Comparison of ENCODE assay signal across 2 cellular contexts in the genomic region with DNA sequence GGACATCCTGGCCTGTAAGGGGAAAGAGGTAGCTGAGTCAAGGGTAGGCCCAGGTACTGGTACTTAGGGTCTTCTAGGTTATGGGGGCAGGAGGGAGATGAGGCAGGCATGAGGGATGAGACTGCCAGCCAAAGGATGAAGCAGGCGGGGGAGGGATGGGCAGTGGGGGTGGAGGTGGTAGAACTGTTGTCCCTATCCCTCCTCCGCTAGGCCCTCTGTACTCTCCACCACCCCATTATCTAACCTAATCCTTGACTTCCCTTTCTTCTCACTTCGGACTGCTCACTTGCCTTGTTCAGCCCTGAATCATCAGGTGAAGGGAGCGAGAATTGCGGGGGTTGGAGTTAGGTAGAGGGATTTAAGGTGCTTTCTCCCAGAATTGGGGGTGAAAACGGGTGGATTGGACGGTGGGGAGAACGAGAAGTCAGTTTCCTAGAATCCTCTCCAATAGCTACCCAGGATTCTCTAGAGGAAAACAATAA.
TF ChIP-seq lines count a peak whose summit lies in the region.

No MANE protein-coding gene starts in this region.

TF ChIP-seq in H1, 55 proteins besides CTCF, POLR2A, EP300 and RAD21:
- TF ChIP-seq SAP30 (IDR thresholded peaks at IDR 0.05; ENCODE audit: insufficient read depth, insufficient replicate concordance, low read length) (no peak), POLR2AphosphoS5 (IDR thresholded peaks at IDR 0.05; ENCODE audit: low read depth, low read length) (0 out of 2 replicates have a peak, but pooled peaks have one; percentile 2), TBP (IDR thresholded peaks at IDR 0.05; ENCODE audit: low read depth, low read length) (no peak), RBBP5 (IDR thresholded peaks at IDR 0.05; ENCODE audit: borderline replicate concordance, low read depth, low read length) (no peak), RXRA (IDR thresholded peaks at IDR 0.05; ENCODE audit: insufficient read depth, low read depth, low read length) (no peak), BACH1 (IDR thresholded peaks at IDR 0.05; ENCODE audit: low read length) (no peak), HDAC6 (IDR thresholded peaks at IDR 0.05; ENCODE audit: low read depth, low read length) (no peak), SP1 (IDR thresholded peaks at IDR 0.05; ENCODE audit: low read depth, low read length) (no peak), SIX5 (IDR thresholded peaks at IDR 0.05; ENCODE audit: low read depth, low read length) (no peak), EGR1 (IDR thresholded peaks at IDR 0.05; ENCODE audit: borderline replicate concordance, low read depth, low read length) (no peak), POU5F1 (IDR thresholded peaks at IDR 0.05; ENCODE audit: low read depth, low read length) (no peak), CREB1 (IDR thresholded peaks at IDR 0.05) (no peak), TCF12 (IDR thresholded peaks at IDR 0.05; ENCODE audit: low read depth, low read length) (no peak), RFX5 (IDR thresholded peaks at IDR 0.05; ENCODE audit: borderline replicate concordance, low read depth, low read length) (no peak), ZNF274 (IDR thresholded peaks at IDR 0.05; ENCODE audit: borderline replicate concordance, extremely low read depth, low read length) (no peak), TAF1 (IDR thresholded peaks at IDR 0.05; ENCODE audit: low read depth, low read length) (peak; percentile 42; the same call in 1 of the 2 replicates), PHF8 (conservative IDR thresholded peaks at IDR 0.05; ENCODE audit: low read depth, low read length) (0 out of 2 replicates have a peak, but pooled peaks have one; percentile 1), CHD2 (IDR thresholded peaks at IDR 0.05; ENCODE audit: low read length) (no peak), MAFK (IDR thresholded peaks at IDR 0.05; ENCODE audit: low read depth, low read length) (no peak)
- TF ChIP-seq, protein P1, sequence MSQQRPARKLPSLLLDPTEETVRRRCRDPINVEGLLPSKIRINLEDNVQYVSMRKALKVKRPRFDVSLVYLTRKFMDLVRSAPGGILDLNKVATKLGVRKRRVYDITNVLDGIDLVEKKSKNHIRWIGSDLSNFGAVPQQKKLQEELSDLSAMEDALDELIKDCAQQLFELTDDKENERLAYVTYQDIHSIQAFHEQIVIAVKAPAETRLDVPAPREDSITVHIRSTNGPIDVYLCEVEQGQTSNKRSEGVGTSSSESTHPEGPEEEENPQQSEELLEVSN (IDR thresholded peaks at IDR 0.05): 0 out of 2 replicates have a peak, but pooled peaks have one; percentile 4
TF ChIP-seq in H1: peak in this region for 4.

TF ChIP-seq in neural cell, 6 proteins besides CTCF, POLR2A, EP300 and RAD21:
- TF ChIP-seq, protein P2, sequence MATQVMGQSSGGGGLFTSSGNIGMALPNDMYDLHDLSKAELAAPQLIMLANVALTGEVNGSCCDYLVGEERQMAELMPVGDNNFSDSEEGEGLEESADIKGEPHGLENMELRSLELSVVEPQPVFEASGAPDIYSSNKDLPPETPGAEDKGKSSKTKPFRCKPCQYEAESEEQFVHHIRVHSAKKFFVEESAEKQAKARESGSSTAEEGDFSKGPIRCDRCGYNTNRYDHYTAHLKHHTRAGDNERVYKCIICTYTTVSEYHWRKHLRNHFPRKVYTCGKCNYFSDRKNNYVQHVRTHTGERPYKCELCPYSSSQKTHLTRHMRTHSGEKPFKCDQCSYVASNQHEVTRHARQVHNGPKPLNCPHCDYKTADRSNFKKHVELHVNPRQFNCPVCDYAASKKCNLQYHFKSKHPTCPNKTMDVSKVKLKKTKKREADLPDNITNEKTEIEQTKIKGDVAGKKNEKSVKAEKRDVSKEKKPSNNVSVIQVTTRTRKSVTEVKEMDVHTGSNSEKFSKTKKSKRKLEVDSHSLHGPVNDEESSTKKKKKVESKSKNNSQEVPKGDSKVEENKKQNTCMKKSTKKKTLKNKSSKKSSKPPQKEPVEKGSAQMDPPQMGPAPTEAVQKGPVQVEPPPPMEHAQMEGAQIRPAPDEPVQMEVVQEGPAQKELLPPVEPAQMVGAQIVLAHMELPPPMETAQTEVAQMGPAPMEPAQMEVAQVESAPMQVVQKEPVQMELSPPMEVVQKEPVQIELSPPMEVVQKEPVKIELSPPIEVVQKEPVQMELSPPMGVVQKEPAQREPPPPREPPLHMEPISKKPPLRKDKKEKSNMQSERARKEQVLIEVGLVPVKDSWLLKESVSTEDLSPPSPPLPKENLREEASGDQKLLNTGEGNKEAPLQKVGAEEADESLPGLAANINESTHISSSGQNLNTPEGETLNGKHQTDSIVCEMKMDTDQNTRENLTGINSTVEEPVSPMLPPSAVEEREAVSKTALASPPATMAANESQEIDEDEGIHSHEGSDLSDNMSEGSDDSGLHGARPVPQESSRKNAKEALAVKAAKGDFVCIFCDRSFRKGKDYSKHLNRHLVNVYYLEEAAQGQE (IDR thresholded peaks at IDR 0.05; ENCODE audit: borderline replicate concordance): no peak
- TF ChIP-seq EZH2 (IDR thresholded peaks at IDR 0.05; ENCODE audit: borderline replicate concordance, insufficient read depth, low read length, poor library complexity, severe bottlenecking) (no peak), MXI1 (conservative IDR thresholded peaks at IDR 0.05; ENCODE audit: poor library complexity, severe bottlenecking) (no peak)
